20 cellular contexts compared by ENCODE assay signal in genomic region chr14:58283730-58284129, GRCh38. TPM values are rescaled to one million over a fixed set of nuclear protein-coding genes. Genes with fewer than 3 reads are reported as not detected.
DNase-seq lines count a peak whose midpoint lies in the region; ATAC-seq and TF ChIP-seq lines count a peak whose summit lies in the region.
"Had no signal": no experiment of that assay in that cellular context is flagged by ENCODE, and none has a peak within 500 bp of the region (broad histone marks: within the 10 kb centered on the region; RNA-seq: fewer than 3 reads in every experiment).

No MANE protein-coding gene starts in this region.

- H3K27me3 Mint-ChIP-seq in HFFc6 (ENCODE audit: insufficient read depth) (peaks cover 3% of the 10 kb centered on the region; the same call in 1 of the 2 replicates), chondrocyte (ENCODE audit: low read depth) (no peaks in the 10 kb centered on the region), naive B cell (no peaks in the 10 kb centered on the region)
- H3K27me3 Mint-ChIP-seq: activated CD4-positive, alpha-beta T cell treated with anti-CD3 and anti-CD28 coated beads, Interleukin-2, amount 10 ng/mL, durations not matched to agents 7 days and 5 days; stimulated activated naive CD8-positive, alpha-beta T cell treated with anti-CD3 and anti-CD28 coated beads, Interleukin-15, amount 100 ng/mL, for 72 hours had no signal

- H3K36me3 ChIP-seq in ACC112 (ENCODE audit: insufficient read depth, low read length): peaks cover 56% of the 10 kb centered on the region

- H3K36me3 Mint-ChIP-seq in HFFc6 (ENCODE audit: low read depth) (peaks cover 59% of the 10 kb centered on the region), chondrocyte (ENCODE audit: low read depth) (peaks cover 39% of the 10 kb centered on the region), naive B cell (peaks cover 24 to 26% of the 10 kb centered on the region in 2 donors)

- no peak for TF ChIP-seq CTCF in HFFc6 (IDR thresholded peaks at IDR 0.05)
- no peak for TF ChIP-seq CTCF in chondrocyte (IDR thresholded peaks at IDR 0.05)

- DNase-seq in HFFc6: no peak
- DNase-seq in chondrocyte (ENCODE audit: low spot score): no peak
- no peak for DNase-seq in naive B cell
- no peak for DNase-seq in NCI-H2029 (lab: John Stamatoyannopoulos, UW)
- DNase-seq in ACHN: no peak
- no peak for DNase-seq in islet precursor cell
- DNase-seq: activated CD4-positive, alpha-beta T cell treated with anti-CD3 and anti-CD28 coated beads, Interleukin-2, amount 10 ng/mL, durations not matched to agents 7 days and 5 days; activated T-cell treated with anti-CD3 and anti-CD28 coated beads, Interleukin-2, amount 50 U/mL, for 4 hours; Caco-2; Kasumi-1; left cardiac atrium; NCI-H1105; NCI-H69; sigmoid colon; stimulated activated naive CD8-positive, alpha-beta T cell treated with anti-CD3 and anti-CD28 coated beads, Interleukin-15, amount 100 ng/mL, for 72 hours; trophoblast cell had no signal

- peaks cover 83% of the 10 kb centered on the region for H3K79me2 ChIP-seq in ACC112 (ENCODE audit: control insufficient read depth, insufficient read depth, low read length, unreplicated experiment)

- H3K4me3 ChIP-seq in ACC112 (ENCODE audit: low read depth, low read length): no peak overlapping the region
- H3K4me3 ChIP-seq: gastroesophageal sphincter, sigmoid colon had no signal

- H3K27ac Mint-ChIP-seq in HFFc6 (0 out of 2 replicates have a peak overlapping the region, but pooled peaks have one; percentile 22), chondrocyte (ENCODE audit: unreplicated experiment) (peak overlapping the region; percentile 70), naive B cell (peak overlapping the region in 4 of 6 donors; percentile 16 to 90 (median 64))
- H3K27ac Mint-ChIP-seq: activated CD4-positive, alpha-beta T cell treated with anti-CD3 and anti-CD28 coated beads, Interleukin-2, amount 10 ng/mL, durations not matched to agents 7 days and 5 days had no signal

- ATAC-seq in naive B cell (ENCODE audit: low read depth in 2 of 2) (no peak), HG03432 (IDR thresholded peaks at IDR 0.05; ENCODE audit: unreplicated experiment) (no peak)
- ATAC-seq: activated T-cell treated with anti-CD3 and anti-CD28 coated beads, Interleukin-2, amount 50 U/mL, for 4 hours; esophagus mucosa; gastroesophageal sphincter; left cardiac atrium; stimulated activated naive CD8-positive, alpha-beta T cell treated with anti-CD3 and anti-CD28 coated beads, Interleukin-15, amount 100 ng/mL, for 72 hours had no signal

- H3K9me3 Mint-ChIP-seq in HFFc6 (no peaks in the 10 kb centered on the region), chondrocyte (ENCODE audit: low read depth) (no peaks in the 10 kb centered on the region), naive B cell (no peaks in the 10 kb centered on the region)
- H3K9me3 Mint-ChIP-seq: activated CD4-positive, alpha-beta T cell treated with anti-CD3 and anti-CD28 coated beads, Interleukin-2, amount 10 ng/mL, durations not matched to agents 7 days and 5 days; activated T-cell treated with anti-CD3 and anti-CD28 coated beads, Interleukin-2, amount 50 U/mL, for 4 hours; stimulated activated naive CD8-positive, alpha-beta T cell treated with anti-CD3 and anti-CD28 coated beads, Interleukin-15, amount 100 ng/mL, for 72 hours had no signal

- H3K4me3 Mint-ChIP-seq in HFFc6 (no peak overlapping the region), chondrocyte (ENCODE audit: unreplicated experiment) (no peak overlapping the region), naive B cell (no peak overlapping the region)
- H3K4me3 Mint-ChIP-seq: activated CD4-positive, alpha-beta T cell treated with anti-CD3 and anti-CD28 coated beads, Interleukin-2, amount 10 ng/mL, durations not matched to agents 7 days and 5 days; activated T-cell treated with anti-CD3 and anti-CD28 coated beads, Interleukin-2, amount 50 U/mL, for 4 hours had no signal

- H3K4me1 ChIP-seq in ACC112 (ENCODE audit: control insufficient read depth, insufficient read depth, low read length, unreplicated experiment): peaks cover 24% of the 10 kb centered on the region

- peaks cover 59% of the 10 kb centered on the region for H3K4me1 Mint-ChIP-seq in HFFc6 (ENCODE audit: low read depth)
- H3K4me1 Mint-ChIP-seq in chondrocyte (ENCODE audit: low read depth): peaks cover 68% of the 10 kb centered on the region
- peaks cover 37 to 48% (median 47%) of the 10 kb centered on the region in 3 donors for H3K4me1 Mint-ChIP-seq in naive B cell

- H3K27me3 ChIP-seq in ACC112 (ENCODE audit: insufficient read depth, low read length): no peaks in the 10 kb centered on the region
- H3K27me3 ChIP-seq: gastroesophageal sphincter, sigmoid colon had no signal

- in situ Hi-C loops in ACHN (cut with HindIII; ENCODE audit: low pct_ligation_motif_present, low pct_unique_long_range_greater_than_20kb, low sequenced_read_pairs): no loop called here

- peak overlapping the region; percentile 97; the same call in 1 of the 2 replicates for H3K27ac ChIP-seq in ACC112 (ENCODE audit: low read depth, low read length)

- H2AFZ ChIP-seq in ACC112 (ENCODE audit: low read length, unreplicated experiment): no peak overlapping the region

RNA-seq across cellular contexts. Expression of gene ARID4A, which starts 14.6 kb away (rescaled TPM):
- total RNA-seq in HFFc6 (2021; fragmentation: NEBNext Ultra II Directional; extraction: Animal tissue kit (Norgen Biotek cat#: 25700)): 10 to 100 TPM; 10.5 to 13.4 (median 12.3) TPM
- 14.0 to 23.7 TPM (median 19.1 TPM) in 3 replicates for total RNA-seq in chondrocyte
- polyA plus RNA-seq in naive B cell (ENCODE audit: low read depth in 6 of 6): 10 to 100 TPM; 24.1 to 52.4 (median 32.9) TPM

RNA-seq across cellular contexts. Expression of gene PSMA3, which starts 39.1 kb away (rescaled TPM):
- 100 to 1,000 TPM; 158 to 210 (median 187) TPM for total RNA-seq in HFFc6 (2021; fragmentation: NEBNext Ultra II Directional; extraction: Animal tissue kit (Norgen Biotek cat#: 25700))
- 132 to 162 TPM (median 136 TPM) in 3 replicates for total RNA-seq in chondrocyte
- polyA plus RNA-seq in naive B cell (ENCODE audit: low read depth in 6 of 6): 100 to 1,000 TPM; 134 to 182 (median 141) TPM
